1 cellular context compared by ENCODE assay signal in the genomic region with DNA sequence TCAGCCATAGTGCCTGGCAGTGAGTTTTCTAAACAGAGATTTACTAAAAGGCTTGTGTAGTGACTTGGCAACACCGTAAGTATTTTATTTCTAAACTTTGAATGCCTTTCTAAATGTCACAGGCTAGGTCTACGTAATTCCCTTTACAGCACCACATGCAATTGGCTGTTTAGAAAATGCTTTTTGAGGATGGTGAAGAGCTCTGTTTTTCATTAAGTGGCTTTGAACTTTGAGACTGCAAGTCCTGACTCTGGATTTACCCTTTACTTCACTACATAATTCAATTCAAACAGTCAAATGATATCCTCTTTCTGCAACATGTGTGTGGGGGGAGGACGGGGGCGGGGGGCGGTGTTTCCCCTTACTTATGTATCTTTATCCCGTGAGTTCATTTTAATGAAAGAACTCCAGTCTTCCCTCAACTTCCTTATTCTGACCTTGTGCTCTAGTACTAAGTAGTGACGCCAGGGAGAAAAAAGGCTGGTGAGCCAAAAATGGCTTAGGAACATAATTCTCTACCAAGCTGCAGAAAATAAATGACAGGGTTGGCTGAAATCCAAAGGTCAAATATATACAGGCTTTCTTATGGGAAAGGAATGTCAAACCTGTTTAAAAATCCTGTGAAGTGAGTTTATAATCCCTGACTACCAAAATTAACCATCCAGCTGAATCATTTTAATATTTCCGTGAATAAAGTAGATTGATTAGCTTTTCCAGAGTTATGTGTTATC.
TF ChIP-seq lines count a peak whose summit lies in the region.

No MANE protein-coding gene starts in this region.

TF ChIP-seq in endothelial cell of umbilical vein, 7 proteins besides CTCF, POLR2A, EP300 and RAD21 (continued from another document):
- TF ChIP-seq, protein P1, sequence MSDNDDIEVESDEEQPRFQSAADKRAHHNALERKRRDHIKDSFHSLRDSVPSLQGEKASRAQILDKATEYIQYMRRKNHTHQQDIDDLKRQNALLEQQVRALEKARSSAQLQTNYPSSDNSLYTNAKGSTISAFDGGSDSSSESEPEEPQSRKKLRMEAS (IDR thresholded peaks at IDR 0.05; ENCODE audit: insufficient read depth, insufficient read length): no peak
- TF ChIP-seq GATA2 (IDR thresholded peaks at IDR 0.05; ENCODE audit: insufficient read depth, insufficient read length, low read depth, low read length): peak; percentile 57
